Comparison of ENCODE assay signal across 8 cellular contexts in the genomic region with DNA sequence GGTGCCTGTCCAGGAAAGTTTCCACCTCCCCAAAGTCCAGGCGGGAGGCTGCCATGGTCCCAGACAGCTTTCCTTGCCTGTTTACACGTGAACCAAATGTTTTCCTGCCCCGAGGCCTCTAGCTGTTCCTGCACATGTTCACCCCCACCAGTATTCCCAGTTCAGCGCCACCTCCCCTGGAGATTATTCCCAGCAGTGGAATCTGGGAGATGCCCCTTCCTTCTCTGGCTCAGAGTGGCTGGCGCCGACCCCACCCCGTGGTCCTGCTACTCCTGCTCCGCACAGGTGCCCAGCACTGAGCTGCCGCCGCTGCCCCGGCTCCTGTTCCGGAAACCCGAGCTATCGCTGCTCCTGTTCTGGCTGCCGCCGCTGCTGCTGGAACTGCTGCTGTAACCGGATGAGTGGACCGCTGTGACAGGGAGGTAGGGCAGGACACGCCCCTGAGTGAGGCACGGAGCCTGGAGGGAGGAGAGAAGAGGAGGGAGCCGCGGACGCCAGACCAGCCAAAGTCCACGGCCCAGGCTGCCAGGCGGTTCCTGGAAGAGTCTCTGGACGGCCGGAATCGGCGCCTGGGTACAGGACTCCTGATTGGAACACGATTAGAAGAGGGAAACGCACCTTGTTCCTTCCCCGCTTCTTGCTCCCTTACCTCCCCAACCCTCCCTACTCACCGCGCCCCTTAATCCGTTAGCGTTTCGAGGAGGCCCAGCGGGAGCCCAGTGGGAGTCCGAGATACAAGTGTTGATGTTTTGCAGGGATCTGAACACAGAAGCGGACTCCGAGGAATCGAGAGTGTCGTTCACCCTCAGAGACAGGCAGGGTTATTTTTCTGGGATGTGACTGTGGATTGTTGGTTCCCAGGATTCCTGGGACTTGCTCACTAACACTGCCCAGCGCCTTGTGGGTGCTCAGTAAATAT. TPM values are rescaled to one million over a fixed set of nuclear protein-coding genes. Genes with fewer than 3 reads are reported as not detected.
DNase-seq lines count a peak whose midpoint lies in the region; ATAC-seq and TF ChIP-seq lines count a peak whose summit lies in the region.

Gene PDE11A, minus strand, starts transcription at position 395 of the 919 bp plus-strand sequence. Its CDS starts 340 bp downstream, at position 55.

- no peak within 1 kb of the TSS for H3K27ac ChIP-seq in urinary bladder (ENCODE audit: low read depth)

- no peak within 1 kb of the TSS for H3K27ac Mint-ChIP-seq in activated T-helper 2 cell treated with anti-CD3 and anti-CD28 coated beads, Interferon-gamma antibody, Interleukin-2, Interleukin-4, amounts not matched to agents 10 μg/mL and 5 μg/mL and 100 μg/mL, durations not matched to agents 14 hours and 24 hours and 36 hours
- no peak within 1 kb of the TSS for H3K27ac Mint-ChIP-seq in immature natural killer cell

- no peaks in the 10 kb centered on the region for H3K27me3 ChIP-seq in GM06990 (replicated peaks; ENCODE audit: control insufficient read depth, insufficient read depth, low read length)
- peaks cover 11% of the 10 kb centered on the region for H3K27me3 ChIP-seq in neuron (ENCODE audit: insufficient read depth, low read length)

- H3K36me3 ChIP-seq in GM06990 (ENCODE audit: control insufficient read depth, insufficient read depth, low read length): no peaks in the 10 kb centered on the region
- no peaks in the 10 kb centered on the region for H3K36me3 ChIP-seq in neuron (ENCODE audit: insufficient read depth, low read length)
- no peaks in the 10 kb centered on the region for H3K36me3 ChIP-seq in urinary bladder (ENCODE audit: insufficient read depth)

- no peak for TF ChIP-seq CTCF in GM06990 (IDR thresholded peaks at IDR 0.05; ENCODE audit: insufficient read depth, low read length, poor library complexity, severe bottlenecking)

- no peaks in the 10 kb centered on the region for H3K9me3 ChIP-seq in neuron (ENCODE audit: low read length)

- 2% methylated on average over 44 of the region's 44 CpGs for WGBS in urinary bladder

- H3K4me3 Mint-ChIP-seq in activated T-helper 2 cell treated with anti-CD3 and anti-CD28 coated beads, Interferon-gamma antibody, Interleukin-2, Interleukin-4, amounts not matched to agents 10 μg/mL and 5 μg/mL and 100 μg/mL, durations not matched to agents 14 hours and 24 hours and 36 hours (ENCODE audit: low read depth): peak within 1 kb of the TSS; percentile 60
- H3K4me3 Mint-ChIP-seq in immature natural killer cell: no peak within 1 kb of the TSS

- H3K4me1 ChIP-seq in neuron (ENCODE audit: insufficient read depth, low read length) (peaks cover 6% of the 10 kb centered on the region), urinary bladder (ENCODE audit: insufficient read depth) (no peaks in the 10 kb centered on the region)

- peaks cover 62% of the 10 kb centered on the region for H3K27me3 Mint-ChIP-seq in activated T-helper 2 cell treated with anti-CD3 and anti-CD28 coated beads, Interferon-gamma antibody, Interleukin-2, Interleukin-4, amounts not matched to agents 10 μg/mL and 5 μg/mL and 100 μg/mL, durations not matched to agents 14 hours and 24 hours and 36 hours (ENCODE audit: low read depth)
- H3K27me3 Mint-ChIP-seq in immature natural killer cell (ENCODE audit: low read depth in 3 of 3): peaks cover 9 to 16% (median 15%) of the 10 kb centered on the region in 3 donors

- H3K4me3 ChIP-seq in GM06990 (replicated peaks; ENCODE audit: low read depth, low read length) (no peak within 1 kb of the TSS), neuron (ENCODE audit: low read length) (peak within 1 kb of the TSS; percentile 49), urinary bladder (ENCODE audit: low read depth, low read length) (peak within 1 kb of the TSS; percentile 32)

- peaks cover 12% of the 10 kb centered on the region for H3K4me1 Mint-ChIP-seq in activated T-helper 2 cell treated with anti-CD3 and anti-CD28 coated beads, Interferon-gamma antibody, Interleukin-2, Interleukin-4, amounts not matched to agents 10 μg/mL and 5 μg/mL and 100 μg/mL, durations not matched to agents 14 hours and 24 hours and 36 hours (ENCODE audit: low read depth)
- peaks cover 0 to 5% of the 10 kb centered on the region in 2 donors for H3K4me1 Mint-ChIP-seq in immature natural killer cell

- no peaks in the 10 kb centered on the region for H3K9me3 Mint-ChIP-seq in activated T-helper 2 cell treated with anti-CD3 and anti-CD28 coated beads, Interferon-gamma antibody, Interleukin-2, Interleukin-4, amounts not matched to agents 10 μg/mL and 5 μg/mL and 100 μg/mL, durations not matched to agents 14 hours and 24 hours and 36 hours
- H3K9me3 Mint-ChIP-seq in immature natural killer cell: no peaks in the 10 kb centered on the region

- intact Hi-C loops in activated T-helper 2 cell treated with anti-CD3 and anti-CD28 coated beads, Interferon-gamma antibody, Interleukin-2, Interleukin-4, amounts not matched to agents 10 μg/mL and 5 μg/mL and 100 μg/mL, durations not matched to agents 14 hours and 24 hours and 36 hours (cut with micrococcal nuclease): no loop called here

- DNase-seq in GM06990 (ENCODE audit: extremely low read depth, insufficient read length) (peak; percentile 6), NCI-H526 (lab: John Stamatoyannopoulos, UW) (peak; percentile 59 to 91), foreskin melanocyte (peak; percentile 50), immature natural killer cell (no peak)
- peak; percentile 43 for DNase-seq in activated T-helper 2 cell treated with anti-CD3 and anti-CD28 coated beads, Interferon-gamma antibody, Interleukin-2, Interleukin-4, amounts not matched to agents 10 μg/mL and 5 μg/mL and 100 μg/mL, durations not matched to agents 14 hours and 24 hours and 36 hours (ENCODE audit: low spot score)

- H2AFZ ChIP-seq in neuron (ENCODE audit: low read depth, low read length): peak within 1 kb of the TSS; percentile 64

- peak; percentile 80 for ATAC-seq in HG03139 (IDR thresholded peaks at IDR 0.05; ENCODE audit: unreplicated experiment)

- H3K36me3 Mint-ChIP-seq in activated T-helper 2 cell treated with anti-CD3 and anti-CD28 coated beads, Interferon-gamma antibody, Interleukin-2, Interleukin-4, amounts not matched to agents 10 μg/mL and 5 μg/mL and 100 μg/mL, durations not matched to agents 14 hours and 24 hours and 36 hours (ENCODE audit: low read depth): no peaks in the 10 kb centered on the region
- H3K36me3 Mint-ChIP-seq in immature natural killer cell: no peaks in the 10 kb centered on the region

RNA-seq across cellular contexts. Expression of gene PDE11A, which starts in this region (rescaled TPM):
- total RNA-seq in activated T-helper 2 cell treated with anti-CD3 and anti-CD28 coated beads, Interferon-gamma antibody, Interleukin-2, Interleukin-4, amounts not matched to agents 10 μg/mL and 5 μg/mL and 100 μg/mL, durations not matched to agents 14 hours and 24 hours and 36 hours: not detected in 2 replicates
- 1.3 TPM for total RNA-seq in urinary bladder
- polyA plus RNA-seq in urinary bladder: 0.11 TPM
- polyA plus RNA-seq in immature natural killer cell: not detected

Comparison
In these comparisons a context has a peak if more than half of its experiments do, and no peak if none do; other contexts are left out.
1. Peak in DNase-seq in activated T-helper 2 cell treated with anti-CD3 and anti-CD28 coated beads, Interferon-gamma antibody, Interleukin-2, Interleukin-4, amounts not matched to agents 10 μg/mL and 5 μg/mL and 100 μg/mL, durations not matched to agents 14 hours and 24 hours and 36 hours; RNA of the gene not detected or under 1 TPM.
2. DNase-seq: peak in GM06990 (single experiment), NCI-H526 (2 of 2) and foreskin melanocyte (single experiment); none in immature natural killer cell (0 of 3).